ENCODE assay signal across 9 cellular contexts in the genomic region with DNA sequence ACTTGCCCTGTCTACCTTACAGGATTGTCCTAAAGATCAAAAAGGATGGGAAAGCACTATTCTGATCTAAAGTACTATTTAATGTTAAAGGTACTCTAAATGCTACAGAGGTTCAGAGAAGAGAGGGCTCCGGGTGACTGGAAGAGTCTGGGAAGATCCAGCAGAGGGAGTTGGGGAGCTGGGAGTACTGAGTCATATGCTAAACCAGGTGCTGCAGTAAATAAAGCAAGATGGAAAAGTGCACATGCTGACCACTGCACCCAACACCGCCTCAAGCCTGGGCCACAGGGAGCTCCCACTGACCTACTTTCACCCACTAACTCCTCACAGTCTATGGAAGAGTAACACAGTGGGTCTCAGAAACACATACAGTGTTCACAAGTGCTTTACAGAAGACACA. TPM values are rescaled to one million over a fixed set of nuclear protein-coding genes. Genes with fewer than 3 reads are reported as not detected.
DNase-seq lines count a peak whose midpoint lies in the region; ATAC-seq and TF ChIP-seq lines count a peak whose summit lies in the region.
"Had no signal": no experiment of that assay in that cellular context is flagged by ENCODE, and none has a peak within 500 bp of the region (broad histone marks: within the 10 kb centered on the region; RNA-seq: fewer than 3 reads in every experiment).

No MANE protein-coding gene starts in this region.

- BruUV-seq in mammary epithelial cell (replicated peaks; lab: Mats Ljungman, UMichigan): no TSS peak

- no peak overlapping the region for H3K27ac Mint-ChIP-seq in neural crest cell (ENCODE audit: unreplicated experiment)
- H3K27ac Mint-ChIP-seq in CD8-positive, alpha-beta memory T cell: peak overlapping the region in 1 of 8 donors; percentile 26
- no peak overlapping the region for H3K27ac Mint-ChIP-seq in activated CD8-positive, alpha-beta T cell treated with anti-CD3 and anti-CD28 coated beads, Interleukin-2, amount 10 ng/mL, durations not matched to agents 7 days and 5 days

- H3K36me3 ChIP-seq in mammary epithelial cell (ENCODE audit: insufficient read depth, low read length): no peaks in the 10 kb centered on the region
- no peaks in the 10 kb centered on the region for H3K36me3 ChIP-seq in esophagus squamous epithelium
- H3K36me3 ChIP-seq in CD8-positive, alpha-beta memory T cell (ENCODE audit: insufficient read depth, low read length): no peaks in the 10 kb centered on the region

- H3K4me3 Mint-ChIP-seq in neural crest cell: no peak overlapping the region
- H3K4me3 Mint-ChIP-seq in CD8-positive, alpha-beta memory T cell: no peak overlapping the region
- no peak overlapping the region for H3K4me3 Mint-ChIP-seq in activated CD8-positive, alpha-beta T cell treated with anti-CD3 and anti-CD28 coated beads, Interleukin-2, amount 10 ng/mL, durations not matched to agents 7 days and 5 days

- peaks cover 62% of the 10 kb centered on the region for H3K27me3 Mint-ChIP-seq in neural crest cell (ENCODE audit: low read depth)
- peaks cover 6 to 28% of the 10 kb centered on the region in 2 donors for H3K27me3 Mint-ChIP-seq in CD8-positive, alpha-beta memory T cell
- peaks cover 27% of the 10 kb centered on the region for H3K27me3 Mint-ChIP-seq in activated CD8-positive, alpha-beta T cell treated with anti-CD3 and anti-CD28 coated beads, Interleukin-2, amount 10 ng/mL, durations not matched to agents 7 days and 5 days (ENCODE audit: low read depth)

- H3K9ac ChIP-seq in mammary epithelial cell (ENCODE audit: insufficient read depth, low read length): no peak overlapping the region

- no peaks in the 10 kb centered on the region for H3K79me2 ChIP-seq in mammary epithelial cell (ENCODE audit: insufficient read depth, low read length)

- H3K9me3 Mint-ChIP-seq in neural crest cell: no peaks in the 10 kb centered on the region
- peaks cover 0 to 1% (median 0%) of the 10 kb centered on the region in 5 donors for H3K9me3 Mint-ChIP-seq in CD8-positive, alpha-beta memory T cell
- no peaks in the 10 kb centered on the region for H3K9me3 Mint-ChIP-seq in activated CD8-positive, alpha-beta T cell treated with anti-CD3 and anti-CD28 coated beads, Interleukin-2, amount 10 ng/mL, durations not matched to agents 7 days and 5 days (ENCODE audit: insufficient read depth)
- H3K9me3 Mint-ChIP-seq: naive B cell had no signal

- no peak for TF ChIP-seq POLR2A in esophagus squamous epithelium (IDR thresholded peaks at IDR 0.05)

- H3K4me3 ChIP-seq in mammary epithelial cell (replicated peaks in 1 of 3; ENCODE audit: insufficient read depth in 1 of 3, low read depth in 2 of 3, low read length in 3 of 3): no peak overlapping the region
- no peak overlapping the region for H3K4me3 ChIP-seq in esophagus squamous epithelium
- no peak overlapping the region for H3K4me3 ChIP-seq in CD8-positive, alpha-beta memory T cell (ENCODE audit: low read length)

- no peak for ATAC-seq in activated CD8-positive, alpha-beta T cell treated with anti-CD3 and anti-CD28 coated beads, Interleukin-2, amount 10 ng/mL, durations not matched to agents 7 days and 5 days

- no peaks in the 10 kb centered on the region for H3K27me3 ChIP-seq in mammary epithelial cell (ENCODE audit: insufficient read depth, low read length)
- H3K27me3 ChIP-seq in esophagus squamous epithelium: peaks cover 0 to 29% (median 0%) of the 10 kb centered on the region in 4 donors
- no peaks in the 10 kb centered on the region for H3K27me3 ChIP-seq in CD8-positive, alpha-beta memory T cell (ENCODE audit: insufficient read depth, low read length, poor library complexity, severe bottlenecking)

- H3K9me3 ChIP-seq in mammary epithelial cell (replicated peaks; ENCODE audit: insufficient read depth, low read length): no peaks in the 10 kb centered on the region
- no peaks in the 10 kb centered on the region for H3K9me3 ChIP-seq in esophagus squamous epithelium
- H3K9me3 ChIP-seq in CD8-positive, alpha-beta memory T cell (ENCODE audit: low read length): no peaks in the 10 kb centered on the region

- H3K36me3 Mint-ChIP-seq in neural crest cell (ENCODE audit: low read depth): no peaks in the 10 kb centered on the region
- no peaks in the 10 kb centered on the region for H3K36me3 Mint-ChIP-seq in CD8-positive, alpha-beta memory T cell
- no peaks in the 10 kb centered on the region for H3K36me3 Mint-ChIP-seq in activated CD8-positive, alpha-beta T cell treated with anti-CD3 and anti-CD28 coated beads, Interleukin-2, amount 10 ng/mL, durations not matched to agents 7 days and 5 days (ENCODE audit: low read depth)
- H3K36me3 Mint-ChIP-seq: naive B cell had no signal

- no peak overlapping the region for H3K4me2 ChIP-seq in mammary epithelial cell (ENCODE audit: insufficient read depth, low read depth, low read length)

- peak; percentile 36 for DNase-seq in EL
- peak; percentile 50 for DNase-seq in LHCN-M2 (ENCODE audit: low read depth)
- DNase-seq in mammary epithelial cell: peak; percentile 47
- no peak for DNase-seq in neural crest cell (ENCODE audit: low read depth, low spot score)
- DNase-seq in esophagus squamous epithelium (lab: John Stamatoyannopoulos, UW): no peak
- DNase-seq in inferior parietal cortex (ENCODE audit: extremely low spot score): no peak
- no peak for DNase-seq in CD8-positive, alpha-beta memory T cell
- no peak for DNase-seq in activated CD8-positive, alpha-beta T cell treated with anti-CD3 and anti-CD28 coated beads, Interleukin-2, amount 10 ng/mL, durations not matched to agents 7 days and 5 days
- DNase-seq: naive B cell had no signal

- in situ Hi-C loops in mammary epithelial cell (cut with MboI; ENCODE audit: low sequenced_read_pairs in 2 of 2): no loop called here

- intact Hi-C loops in mammary epithelial cell (cut with micrococcal nuclease) (loop anchor here (1.0 kb wide), 1 partner anchor 407 kb away; no protein-coding TSS in a partner anchor), esophagus squamous epithelium (cut with DNase I) (no loop called here)

- dilution Hi-C loops in mammary epithelial cell (cut with HindIII; ENCODE audit: low sequenced_read_pairs): no loop called here

- H3K27ac ChIP-seq in mammary epithelial cell (ENCODE audit: insufficient read depth, low read depth, low read length): no peak overlapping the region
- H3K27ac ChIP-seq in esophagus squamous epithelium: no peak overlapping the region
- no peak overlapping the region for H3K27ac ChIP-seq in CD8-positive, alpha-beta memory T cell (ENCODE audit: low read depth, low read length)

- CTCF ChIA-PET in mammary epithelial cell (lab: Charles Lee; ENCODE audit: low non-redundant PET): interaction anchor here (0.5 to 1.0 kb wide), 2 partner anchors 14 to 18 kb away, joined by 3 to 7 read pairs; no protein-coding TSS in a partner anchor
- CTCF ChIA-PET in CD8-positive, alpha-beta memory T cell (lab: Charles Lee): no interaction called here
- CTCF ChIA-PET in activated CD8-positive, alpha-beta T cell treated with anti-CD3 and anti-CD28 coated beads, Interleukin-2, amount 10 ng/mL, durations not matched to agents 7 days and 5 days (lab: Charles Lee): no interaction called here

- no peaks in the 10 kb centered on the region for H3K4me1 ChIP-seq in mammary epithelial cell (ENCODE audit: insufficient read depth, low read length)
- no peaks in the 10 kb centered on the region for H3K4me1 ChIP-seq in esophagus squamous epithelium
- H3K4me1 ChIP-seq in CD8-positive, alpha-beta memory T cell (ENCODE audit: insufficient read depth, low read length): no peaks in the 10 kb centered on the region

- POLR2A ChIA-PET in CD8-positive, alpha-beta memory T cell (lab: Charles Lee): no interaction called here
- POLR2A ChIA-PET in activated CD8-positive, alpha-beta T cell treated with anti-CD3 and anti-CD28 coated beads, Interleukin-2, amount 10 ng/mL, durations not matched to agents 7 days and 5 days (lab: Charles Lee): no interaction called here

- TF ChIP-seq CTCF in mammary epithelial cell (conservative IDR thresholded peaks at IDR 0.05 in 1 of 2, IDR thresholded peaks at IDR 0.05 in 1 of 2; ENCODE audit: extremely low read depth in 1 of 2, insufficient read depth in 1 of 2, low read depth in 1 of 2, low read length in 2 of 2): peak; percentile 60 to 72
- peak; percentile 53 for TF ChIP-seq CTCF in neural crest cell (conservative IDR thresholded peaks at IDR 0.05)
- TF ChIP-seq CTCF in esophagus squamous epithelium (IDR thresholded peaks at IDR 0.05): peak in 1 of 6 experiments; percentile 38

- no peak overlapping the region for H2AFZ ChIP-seq in mammary epithelial cell (ENCODE audit: low read depth, low read length)

- WGBS in mammary epithelial cell (ENCODE audit: low coverage, missing lambda C conversion rate): 0% methylated on average over 2 of the region's 2 CpGs
- 17 to 29% methylated on average over 2 of the region's 2 CpGs for WGBS in esophagus squamous epithelium, 2 donors

- no peaks in the 10 kb centered on the region for H3K4me1 Mint-ChIP-seq in neural crest cell
- no peaks in the 10 kb centered on the region for H3K4me1 Mint-ChIP-seq in CD8-positive, alpha-beta memory T cell
- no peaks in the 10 kb centered on the region for H3K4me1 Mint-ChIP-seq in activated CD8-positive, alpha-beta T cell treated with anti-CD3 and anti-CD28 coated beads, Interleukin-2, amount 10 ng/mL, durations not matched to agents 7 days and 5 days (ENCODE audit: low read depth)
- H3K4me1 Mint-ChIP-seq: naive B cell had no signal

- no peaks in the 10 kb centered on the region for H4K20me1 ChIP-seq in mammary epithelial cell (ENCODE audit: insufficient read depth, low read length)

RNA-seq across cellular contexts. Expression of gene WT1, which starts 49.3 kb away (rescaled TPM):
- total RNA-seq in LHCN-M2 (2014; rRNA removed) (0.75 and 0.96 TPM in 2 replicates), mammary epithelial cell (not detected), neural crest cell (not detected in 2 replicates), esophagus squamous epithelium (not detected)
- 0.68 TPM for polyA plus RNA-seq in LHCN-M2 (2012)
- polyA plus RNA-seq in mammary epithelial cell: not detected
- polyA minus RNA-seq in mammary epithelial cell: not detected
- total RNA-seq in CD8-positive, alpha-beta memory T cell: not detected
- not detected for polyA plus RNA-seq in CD8-positive, alpha-beta memory T cell
- total RNA-seq in activated CD8-positive, alpha-beta T cell treated with anti-CD3 and anti-CD28 coated beads, Interleukin-2, amount 10 ng/mL, durations not matched to agents 7 days and 5 days: not detected

Comparison
In these comparisons a context has a peak if more than half of its experiments do, and no peak if none do; other contexts are left out.
1. DNase-seq: peak in EL (single experiment), LHCN-M2 (single experiment) and mammary epithelial cell (single experiment); none in neural crest cell (single experiment), esophagus squamous epithelium (single experiment), inferior parietal cortex (single experiment), CD8-positive, alpha-beta memory T cell (0 of 5) and activated CD8-positive, alpha-beta T cell treated with anti-CD3 and anti-CD28 coated beads, Interleukin-2, amount 10 ng/mL, durations not matched to agents 7 days and 5 days (single experiment).